In the genomic region with DNA sequence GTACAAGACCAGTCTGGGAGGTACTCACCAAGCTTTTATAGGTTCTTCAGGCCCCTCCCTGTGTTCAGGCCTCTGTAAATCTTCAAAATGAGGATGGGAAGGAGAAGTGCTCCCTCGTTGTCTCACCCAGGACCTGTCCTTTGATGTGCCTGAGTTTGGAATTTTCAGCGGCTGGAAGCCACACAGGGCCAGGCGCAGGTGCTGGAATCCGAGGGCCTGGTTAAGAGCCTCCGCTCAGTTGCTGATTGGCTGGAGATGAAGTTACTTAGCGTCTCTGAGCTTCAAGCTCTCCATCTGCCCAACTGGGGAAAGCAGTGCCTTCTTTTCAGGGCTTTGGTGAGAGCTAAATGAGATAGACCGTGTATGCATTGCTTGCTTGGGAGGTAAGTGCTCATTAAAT, we compare ENCODE assay signal across 23 cellular contexts. TPM values are rescaled to one million over a fixed set of nuclear protein-coding genes. Genes with fewer than 3 reads are reported as not detected.
"Had no signal": no experiment of that assay in that cellular context is flagged by ENCODE, and none has a peak within 500 bp of the region (broad histone marks: within the 10 kb centered on the region; RNA-seq: fewer than 3 reads in every experiment).

No MANE protein-coding gene starts in this region.

- H3K4me1 ChIP-seq: body of pancreas, foreskin keratinocyte, lower lobe of right lung, parathyroid adenoma, SJSA1, tibial nerve had no signal

- H3K9me3 ChIP-seq: body of pancreas, lower lobe of right lung, SJSA1, tibial nerve had no signal

- H3K27ac Mint-ChIP-seq: activated naive CD4-positive, alpha-beta T cell treated with anti-CD3 and anti-CD28 coated beads, Interleukin-2, amount 50 U/mL, for 72 hours; activated T-helper 2 cell treated with anti-CD3 and anti-CD28 coated beads, Interferon-gamma antibody, Interleukin-2, Interleukin-4, amounts not matched to agents 10 μg/mL and 5 μg/mL and 100 μg/mL, durations not matched to agents 14 hours and 24 hours and 36 hours; immature natural killer cell; mesothelial cell of epicardium; T-helper 2 cell treated with Interferon-gamma antibody and Interleukin-4, amounts not matched to agents 5 μg/mL and 100 μg/mL, for 36 hours had no signal

- H3K27ac ChIP-seq: body of pancreas, foreskin keratinocyte, lower lobe of right lung, parathyroid adenoma, SJSA1, tibial nerve had no signal

- ATAC-seq: activated CD4-positive, CD25-positive, alpha-beta regulatory T cell treated with anti-CD3 and anti-CD28 coated beads, Interleukin-2, amount 50 U/mL, for 24 hours; activated naive CD4-positive, alpha-beta T cell treated with anti-CD3 and anti-CD28 coated beads, Interleukin-2, amount 50 U/mL, for 72 hours; body of pancreas; foreskin keratinocyte; left cardiac atrium had no signal

- H3K4me1 Mint-ChIP-seq: central memory CD8-positive, alpha-beta T cell; immature natural killer cell; mesothelial cell of epicardium; neural crest cell had no signal

- DNase-seq: body of pancreas; effector CD8-positive, alpha-beta T cell; foreskin keratinocyte; glutamatergic neuron; hypothalamus; immature natural killer cell; left cardiac atrium; stimulated activated CD4-positive, alpha-beta T cell treated with anti-CD3 and anti-CD28 coated beads, Interleukin-15, amount 100 ng/mL, for 24 hours; stimulated activated CD4-positive, alpha-beta T cell treated with anti-CD3 and anti-CD28 coated beads, Interleukin-4, amount 100 ng/mL, for 4 hours; stimulated activated CD8-positive, alpha-beta memory T cell treated with anti-CD3 and anti-CD28 coated beads, Interleukin-4, amount 100 ng/mL, for 48 hours; stimulated activated naive CD4-positive, alpha-beta T cell treated with Interleukin-2 at 50 U/mL for 16 hours; substantia nigra had no signal

- H3K36me3 Mint-ChIP-seq: activated naive CD4-positive, alpha-beta T cell treated with anti-CD3 and anti-CD28 coated beads, Interleukin-2, amount 50 U/mL, for 72 hours; immature natural killer cell; mesothelial cell of epicardium had no signal

- H3K4me3 Mint-ChIP-seq: central memory CD8-positive, alpha-beta T cell; immature natural killer cell; mesothelial cell of epicardium; neural crest cell; T-helper 2 cell treated with Interferon-gamma antibody and Interleukin-4, amounts not matched to agents 5 μg/mL and 100 μg/mL, for 36 hours had no signal

- H3K9me3 Mint-ChIP-seq: activated naive CD4-positive, alpha-beta T cell treated with anti-CD3 and anti-CD28 coated beads, Interleukin-2, amount 50 U/mL, for 72 hours; activated T-helper 2 cell treated with anti-CD3 and anti-CD28 coated beads, Interferon-gamma antibody, Interleukin-2, Interleukin-4, amounts not matched to agents 10 μg/mL and 5 μg/mL and 100 μg/mL, durations not matched to agents 14 hours and 24 hours and 36 hours; central memory CD8-positive, alpha-beta T cell; immature natural killer cell; neural crest cell; T-helper 2 cell treated with Interferon-gamma antibody and Interleukin-4, amounts not matched to agents 5 μg/mL and 100 μg/mL, for 36 hours had no signal

- H3K4me3 ChIP-seq: body of pancreas, lower lobe of right lung, SJSA1, tibial nerve had no signal

- H3K27me3 ChIP-seq: body of pancreas, SJSA1, tibial nerve had no signal

- H3K36me3 ChIP-seq: lower lobe of right lung, SJSA1, tibial nerve had no signal

RNA-seq across cellular contexts. Expression of a gene that starts 46.2 kb away (rescaled TPM):
- total RNA-seq: activated naive CD4-positive, alpha-beta T cell treated with anti-CD3 and anti-CD28 coated beads, Interleukin-2, amount 50 U/mL, for 72 hours; activated T-helper 2 cell treated with anti-CD3 and anti-CD28 coated beads, Interferon-gamma antibody, Interleukin-2, Interleukin-4, amounts not matched to agents 10 μg/mL and 5 μg/mL and 100 μg/mL, durations not matched to agents 14 hours and 24 hours and 36 hours; body of pancreas; left cardiac atrium; lower lobe of right lung; mesothelial cell of epicardium; neural crest cell; SJSA1; tibial nerve had no signal
- polyA plus RNA-seq: immature natural killer cell had no signal
